17 cellular contexts compared by ENCODE assay signal in the genomic region with DNA sequence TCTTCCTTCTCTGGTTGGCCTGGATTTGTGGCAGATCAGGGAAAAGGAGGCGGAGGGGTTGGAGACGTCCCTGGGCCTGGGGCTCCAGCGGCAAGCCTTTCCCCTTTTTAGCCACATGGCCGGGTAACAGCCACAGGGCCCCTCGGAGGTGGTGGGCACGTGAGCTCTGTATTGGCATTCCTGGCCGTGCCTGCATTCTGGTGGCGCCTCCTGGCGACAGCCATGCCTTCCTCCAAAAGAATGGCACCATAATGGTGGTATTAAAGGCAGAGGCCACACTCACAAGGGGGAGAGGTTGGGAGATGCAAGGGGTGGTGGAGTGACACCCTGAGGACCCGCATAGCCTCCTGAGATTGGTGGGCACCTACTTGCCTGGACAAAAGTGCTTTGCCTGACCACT. TPM values are rescaled to one million over a fixed set of nuclear protein-coding genes. Genes with fewer than 3 reads are reported as not detected.
A peak's percentile ranks its signal among the peaks of the same experiment; 100 is the strongest.
DNase-seq lines count a peak whose midpoint lies in the region; ATAC-seq, FAIRE-seq and TF ChIP-seq lines count a peak whose summit lies in the region.
"Had no signal": no experiment of that assay in that cellular context is flagged by ENCODE, and none has a peak within 500 bp of the region (broad histone marks: within the 10 kb centered on the region; RNA-seq: fewer than 3 reads in every experiment).

No MANE protein-coding gene starts in this region.

- H3K79me2 ChIP-seq in HepG2 (ENCODE audit: insufficient read depth, low read length), result no peaks in the 10 kb centered on the region

- no peak for TF ChIP-seq RAD21 in HepG2 (CRISPR knock-in tag; IDR thresholded peaks at IDR 0.05)

- H4K20me1 ChIP-seq in HepG2 (ENCODE audit: insufficient read depth, low read length), result no peaks in the 10 kb centered on the region

- DNase-seq in HepG2 (ENCODE audit: low spot score) (no peak), right lobe of liver (no peak), ascending aorta (ENCODE audit: low spot score in 2 of 2) (no peak), iPS DF 19.7 (ENCODE audit: low read depth, low spot score) (peak; percentile 25), vagina (ENCODE audit: extremely low spot score in 2 of 2) (no peak), posterior vena cava (ENCODE audit: low spot score) (no peak), esophagus squamous epithelium (lab: John Stamatoyannopoulos, UW) (no peak), spleen (no peak)
- DNase-seq: activated CD8-positive, alpha-beta memory T cell treated with anti-CD3 and anti-CD28 coated beads, Interleukin-2, amount 10 ng/mL, durations not matched to agents 7 days and 5 days; colonic mucosa; DND-41; left cardiac atrium; NCI-H1417; NCI-H526 treated with DMSO at 0.1 percent for 48 hours; SHP77 had no signal

- POLR2A ChIA-PET in HepG2 (lab: Yijun Ruan, JAX), result no interaction called here

- no peaks in the 10 kb centered on the region for H3K36me3 ChIP-seq in HepG2 (replicated peaks in 1 of 2; ENCODE audit: control insufficient read depth in 1 of 2, insufficient read depth in 2 of 2, low read length in 2 of 2)
- H3K36me3 ChIP-seq in right lobe of liver, result no peaks in the 10 kb centered on the region
- H3K36me3 ChIP-seq in ascending aorta, result no peaks in the 10 kb centered on the region
- no peaks in the 10 kb centered on the region for H3K36me3 ChIP-seq in vagina
- H3K36me3 ChIP-seq in esophagus squamous epithelium, result no peaks in the 10 kb centered on the region
- H3K36me3 ChIP-seq in spleen, result no peaks in the 10 kb centered on the region
- H3K36me3 ChIP-seq: colonic mucosa had no signal

- 7% methylated on average over 4 of the region's 10 CpGs for WGBS in HepG2 (ENCODE audit: low lambda C conversion rate)
- WGBS in right lobe of liver (ENCODE audit: insufficient coverage, low coverage, low lambda C conversion rate, missing lambda C conversion rate), result no CpG with 5 or more reads among the region's 10 CpGs
- WGBS in esophagus squamous epithelium, 2 donors, result 100% methylated on average over 1 of the region's 10 CpGs
- WGBS in spleen, 5 donors, result 86 to 98% (median 94%) methylated on average over 6 to 10 of the region's 10 CpGs

- no peak for TF ChIP-seq POLR2A in HepG2 (IDR thresholded peaks at IDR 0.05; ENCODE audit: insufficient read depth in 1 of 2, low read depth in 2 of 2, low read length in 2 of 2)
- no peak for TF ChIP-seq POLR2A in right lobe of liver (IDR thresholded peaks at IDR 0.05)
- no peak for TF ChIP-seq POLR2A in vagina (IDR thresholded peaks at IDR 0.05)
- TF ChIP-seq POLR2A in esophagus squamous epithelium (IDR thresholded peaks at IDR 0.05), result no peak
- TF ChIP-seq POLR2A in spleen (IDR thresholded peaks at IDR 0.05), result no peak

- no peak overlapping the region for H3K4me2 ChIP-seq in HepG2 (ENCODE audit: low read depth, low read length)

- H3K9me3 ChIP-seq in HepG2 (ENCODE audit: low read length) (no peaks in the 10 kb centered on the region), right lobe of liver (no peaks in the 10 kb centered on the region), ascending aorta (no peaks in the 10 kb centered on the region), vagina (no peaks in the 10 kb centered on the region), esophagus squamous epithelium (no peaks in the 10 kb centered on the region), spleen (no peaks in the 10 kb centered on the region)
- H3K9me3 ChIP-seq: colonic mucosa had no signal

- H3K27ac ChIP-seq in HepG2 (ENCODE audit: extremely low read length, insufficient read depth, low read length) (no peak overlapping the region), right lobe of liver (no peak overlapping the region), ascending aorta (peak overlapping the region; percentile 92 to 97), vagina (peak overlapping the region; percentile 40), esophagus squamous epithelium (peak overlapping the region in 1 of 4 donors; percentile 6), spleen (no peak overlapping the region)
- H3K27ac ChIP-seq: colonic mucosa had no signal

- peak; percentile 50 for ATAC-seq in HepG2
- no peak for ATAC-seq in right lobe of liver
- ATAC-seq: activated CD8-positive, alpha-beta memory T cell treated with anti-CD3 and anti-CD28 coated beads, Interleukin-2, amount 10 ng/mL, durations not matched to agents 7 days and 5 days had no signal

- no peak overlapping the region for H3K9ac ChIP-seq in HepG2 (ENCODE audit: insufficient read depth, low read depth, low read length)

- no peak overlapping the region for H3K4me3 ChIP-seq in HepG2 (replicated peaks in 1 of 3; ENCODE audit: insufficient read depth in 1 of 3, low read depth in 2 of 3, low read length in 3 of 3)
- no peak overlapping the region for H3K4me3 ChIP-seq in right lobe of liver
- H3K4me3 ChIP-seq in ascending aorta, result no peak overlapping the region
- H3K4me3 ChIP-seq in vagina, result no peak overlapping the region
- H3K4me3 ChIP-seq in esophagus squamous epithelium, result no peak overlapping the region
- no peak overlapping the region for H3K4me3 ChIP-seq in spleen
- H3K4me3 ChIP-seq: colonic mucosa had no signal

- H3K4me1 ChIP-seq in HepG2 (ENCODE audit: insufficient read depth, low read length) (no peaks in the 10 kb centered on the region), right lobe of liver (no peaks in the 10 kb centered on the region), ascending aorta (peaks cover 33 to 58% of the 10 kb centered on the region in 2 donors), vagina (peaks cover 52% of the 10 kb centered on the region), esophagus squamous epithelium (peaks cover 21 to 76% (median 44%) of the 10 kb centered on the region in 3 donors), spleen (peaks cover 0 to 7% (median 0%) of the 10 kb centered on the region in 6 donors)

- CTCF ChIA-PET in HepG2 (lab: Yijun Ruan, JAX; ENCODE audit: low intra/inter-chr PET ratio, low total read pairs), result interaction anchor here (1.3 kb wide), 1 partner anchor 108 kb away, joined by 5 read pairs; no protein-coding TSS in a partner anchor

- H3K27me3 ChIP-seq in HepG2 (ENCODE audit: control insufficient read depth in 1 of 2, insufficient read depth in 2 of 2, low read length in 2 of 2), result peaks cover 3 to 4% of the 10 kb centered on the region in 2 experiments; a peak in 3 of 5 replicates
- H3K27me3 ChIP-seq in right lobe of liver, result no peaks in the 10 kb centered on the region
- H3K27me3 ChIP-seq in ascending aorta, result no peaks in the 10 kb centered on the region
- H3K27me3 ChIP-seq in vagina, result no peaks in the 10 kb centered on the region
- no peaks in the 10 kb centered on the region for H3K27me3 ChIP-seq in esophagus squamous epithelium
- peaks cover 0 to 8% (median 0%) of the 10 kb centered on the region in 7 donors for H3K27me3 ChIP-seq in spleen (replicated peaks in 1 of 7)
- H3K27me3 ChIP-seq: colonic mucosa had no signal

- no peak overlapping the region for H2AFZ ChIP-seq in HepG2 (ENCODE audit: low read length)

- no peak for TF ChIP-seq EP300 in HepG2 (IDR thresholded peaks at IDR 0.05; ENCODE audit: low read depth in 2 of 2, low read length in 2 of 2)
- no peak for TF ChIP-seq EP300 in HepG2 (CRISPR knock-in tag; IDR thresholded peaks at IDR 0.05; ENCODE audit: borderline replicate concordance)

- intact Hi-C loops in HepG2 (cut with micrococcal nuclease; ENCODE audit: unreplicated experiment), result loop anchor here (1.0 kb wide), 1 partner anchor 108 kb away; no protein-coding TSS in a partner anchor
- intact Hi-C loops in right lobe of liver (cut with DNase I), result no loop called here
- intact Hi-C loops in ascending aorta (cut with DNase I), result no loop called here
- intact Hi-C loops in vagina (cut with DNase I), result no loop called here
- intact Hi-C loops in posterior vena cava (cut with DNase I), result loop anchor here in 1 of 2 donors (5.0 kb wide), 2 partner anchors 91 to 106 kb away; no protein-coding TSS in a partner anchor
- intact Hi-C loops in esophagus squamous epithelium (cut with DNase I), result no loop called here
- intact Hi-C loops in spleen (cut with DNase I; ENCODE audit: low total_unique reads), result no loop called here

- TF ChIP-seq CTCF in HepG2 (CRISPR knock-in tag; IDR thresholded peaks at IDR 0.05), result peak; percentile 55
- no peak for TF ChIP-seq CTCF in right lobe of liver (IDR thresholded peaks at IDR 0.05)
- TF ChIP-seq CTCF in ascending aorta (IDR thresholded peaks at IDR 0.05), result no peak
- no peak for TF ChIP-seq CTCF in vagina (IDR thresholded peaks at IDR 0.05)
- TF ChIP-seq CTCF in esophagus squamous epithelium (IDR thresholded peaks at IDR 0.05), result no peak
- TF ChIP-seq CTCF in spleen (IDR thresholded peaks at IDR 0.05 in 8 of 11, conservative IDR thresholded peaks at IDR 0.05 in 3 of 11), result no peak

- in situ Hi-C loops in HepG2 (cut with HindIII; ENCODE audit: extremely low pct_ligation_motif_present, low pct_unique_long_range_greater_than_20kb), result no loop called here

- no TSS peak for BruUV-seq in HepG2 (replicated peaks; lab: Mats Ljungman, UMichigan)

- FAIRE-seq in HepG2 (lab: Jason Lieb, UNC), result no peak
- FAIRE-seq: HTR-8/SVneo had no signal

RNA-seq across cellular contexts. Expression of gene AQP1, which starts 3.0 kb away (rescaled TPM):
- total RNA-seq in HepG2 (2016; rRNA removed; fragmentation: Illumina TruSeq; extraction: Trizol) (not detected in 2 replicates), right lobe of liver (10 to 100 TPM; 11.3 to 20.8 (median 14.8) TPM), ascending aorta (2,113 TPM), vagina (243 TPM), posterior vena cava (100 to 1,000 TPM; 388 to 422 TPM), esophagus squamous epithelium (100 to 1,000 TPM in 1 of 4 donors, 10 to 100 TPM in 3; 14.9 to 159 (median 44.7) TPM), spleen (10 to 100 TPM; 17.1 to 32.7 (median 23.2) TPM)
- total RNA-seq in HepG2 (2016; cell fraction: cytosol; rRNA removed; fragmentation: Illumina TruSeq; extraction: Trizol; ENCODE audit: low read depth), result not detected in 2 replicates
- not detected in 2 replicates for total RNA-seq in HepG2 (2016; cell fraction: insoluble cytoplasmic fraction; rRNA removed; fragmentation: Illumina TruSeq; extraction: Trizol)
- total RNA-seq in HepG2 (2016; cell fraction: membrane; rRNA removed; fragmentation: Illumina TruSeq; extraction: Trizol), result not detected in 2 replicates
- total RNA-seq in HepG2 (2016; cell fraction: nucleus; rRNA removed; fragmentation: Illumina TruSeq; extraction: Trizol), result not detected in 2 replicates
- polyA plus RNA-seq in HepG2 (2011; rRNA removed) (not detected in 2 replicates), spleen (10 to 100 TPM in 2 of 3 donors, 1 to 10 TPM in 1; 4.4 to 34.3 (median 16.2) TPM)
- not detected in 2 replicates for polyA plus RNA-seq in HepG2 (2011; cell fraction: cytosol; rRNA removed)
- not detected in 2 replicates for polyA plus RNA-seq in HepG2 (2011; cell fraction: nucleus; rRNA removed)
- not detected in 2 replicates for polyA plus RNA-seq in HepG2 (2012)
- not detected in 2 replicates for polyA plus RNA-seq in HepG2 (2016; cell fraction: cytosol; fragmentation: Illumina TruSeq; extraction: Trizol; ENCODE audit: low read depth)
- polyA plus RNA-seq in HepG2 (2016; cell fraction: insoluble cytoplasmic fraction; fragmentation: Illumina TruSeq; extraction: Trizol; ENCODE audit: low read depth), result not detected in 2 replicates
- not detected in 2 replicates for polyA plus RNA-seq in HepG2 (2016; cell fraction: membrane; fragmentation: Illumina TruSeq; extraction: Trizol; ENCODE audit: low read depth)
- not detected in 2 replicates for polyA plus RNA-seq in HepG2 (2016; cell fraction: nucleus; fragmentation: Illumina TruSeq; extraction: Trizol; ENCODE audit: insufficient read depth, low read depth)
- polyA minus RNA-seq in HepG2 (2011; rRNA and poly(A)+ RNA removed; ENCODE audit: low replicate concordance), result 0.08 and 1.7 TPM in 2 replicates
- polyA minus RNA-seq in HepG2 (2011; cell fraction: cytosol; rRNA and poly(A)+ RNA removed), result not detected in 2 replicates
- not detected in 2 replicates for polyA minus RNA-seq in HepG2 (2011; cell fraction: nucleus; rRNA and poly(A)+ RNA removed)

RNA-seq across cellular contexts. Expression of gene GHRHR, which starts 55.1 kb away (rescaled TPM):
- not detected in 2 replicates for total RNA-seq in HepG2 (2016; rRNA removed; fragmentation: Illumina TruSeq; extraction: Trizol)
- total RNA-seq in HepG2 (2016; cell fraction: cytosol; rRNA removed; fragmentation: Illumina TruSeq; extraction: Trizol; ENCODE audit: low read depth), result not detected in 2 replicates
- total RNA-seq in HepG2 (2016; cell fraction: insoluble cytoplasmic fraction; rRNA removed; fragmentation: Illumina TruSeq; extraction: Trizol), result not detected in 2 replicates
- total RNA-seq in HepG2 (2016; cell fraction: membrane; rRNA removed; fragmentation: Illumina TruSeq; extraction: Trizol), result not detected in 2 replicates
- not detected in 2 replicates for total RNA-seq in HepG2 (2016; cell fraction: nucleus; rRNA removed; fragmentation: Illumina TruSeq; extraction: Trizol)
- polyA plus RNA-seq in HepG2 (2011; rRNA removed), result not detected in 2 replicates
- not detected in 2 replicates for polyA plus RNA-seq in HepG2 (2011; cell fraction: cytosol; rRNA removed)
- polyA plus RNA-seq in HepG2 (2011; cell fraction: nucleus; rRNA removed), result not detected in 2 replicates
- polyA plus RNA-seq in HepG2 (2012), result not detected in 2 replicates
- not detected in 2 replicates for polyA plus RNA-seq in HepG2 (2016; cell fraction: cytosol; fragmentation: Illumina TruSeq; extraction: Trizol; ENCODE audit: low read depth)
- not detected in 2 replicates for polyA plus RNA-seq in HepG2 (2016; cell fraction: insoluble cytoplasmic fraction; fragmentation: Illumina TruSeq; extraction: Trizol; ENCODE audit: low read depth)
- polyA plus RNA-seq in HepG2 (2016; cell fraction: membrane; fragmentation: Illumina TruSeq; extraction: Trizol; ENCODE audit: low read depth), result not detected in 2 replicates
- polyA plus RNA-seq in HepG2 (2016; cell fraction: nucleus; fragmentation: Illumina TruSeq; extraction: Trizol; ENCODE audit: insufficient read depth, low read depth), result not detected in 2 replicates
- polyA minus RNA-seq in HepG2 (2011; rRNA and poly(A)+ RNA removed; ENCODE audit: low replicate concordance), result not detected in 2 replicates
- not detected in 2 replicates for polyA minus RNA-seq in HepG2 (2011; cell fraction: cytosol; rRNA and poly(A)+ RNA removed)
- not detected in 2 replicates for polyA minus RNA-seq in HepG2 (2011; cell fraction: nucleus; rRNA and poly(A)+ RNA removed)
- under 1 TPM in 3 of 6 experiments, not detected in 3; 0.37 to 0.60 (median 0.59) TPM for total RNA-seq in right lobe of liver
- not detected for total RNA-seq in ascending aorta
- not detected for total RNA-seq in vagina
- 1 to 10 TPM in 1 of 2 donors, not detected in 1; 1.2 TPM for total RNA-seq in posterior vena cava
- total RNA-seq in esophagus squamous epithelium, result not detected
- total RNA-seq in spleen, result not detected
- polyA plus RNA-seq in spleen, result not detected
- total RNA-seq: activated CD8-positive, alpha-beta memory T cell treated with anti-CD3 and anti-CD28 coated beads, Interleukin-2, amount 10 ng/mL, durations not matched to agents 7 days and 5 days; colonic mucosa; left cardiac atrium had no signal
- polyA plus RNA-seq: neural cell had no signal

Comparison
In these comparisons a context has a peak if more than half of its experiments do, and no peak if none do; other contexts are left out.
1. RNA of gene AQP1, which starts 3.0 kb away (total RNA-seq): 2,113 TPM in ascending aorta (single experiment), 388 to 422 TPM in posterior vena cava, 243 TPM in vagina (single experiment), 14.9 to 159 TPM in esophagus squamous epithelium, 17.1 to 32.7 TPM in spleen and 11.3 to 20.8 TPM in right lobe of liver; not detected in HepG2; every median in the first group is over 10 times any median in the second.
2. H3K27ac ChIP-seq: peak in ascending aorta (2 of 2) and vagina (single experiment); none in HepG2 (single experiment), right lobe of liver (0 of 3) and spleen (0 of 8).